ENCODE assay signal across 8 cellular contexts in genomic region chr19:29680447-29680846, GRCh38.
DNase-seq lines count a peak whose midpoint lies in the region; ATAC-seq lines count a peak whose summit lies in the region.

No MANE protein-coding gene starts in this region.

- DNase-seq in activated CD4-positive, alpha-beta T cell treated with anti-CD3 and anti-CD28 coated beads, Interleukin-2, amount 50 U/mL, for 48 hours, result peak; percentile 88 to 90
- peak; percentile 18 for DNase-seq in fibroblast of gingiva (ENCODE audit: low read depth)
- DNase-seq in stimulated activated CD8-positive, alpha-beta memory T cell treated with anti-CD3 and anti-CD28 coated beads, Interleukin-12 subunit alpha, Interleukin-12 subunit beta, amount 100 ng/mL, for 4 hours (ENCODE audit: low read depth), result peak; percentile 69
- no peak for DNase-seq in superior temporal gyrus (ENCODE audit: extremely low spot score)
- DNase-seq in NCI-H1417 treated with DMSO at 0.1 percent for 48 hours (lab: John Stamatoyannopoulos, UW), result no peak
- DNase-seq in NCI-H1048 (lab: John Stamatoyannopoulos, UW), result no peak

- ATAC-seq in GM19025 (IDR thresholded peaks at IDR 0.05; ENCODE audit: low read depth, unreplicated experiment) (peak; percentile 80), HG03520 (IDR thresholded peaks at IDR 0.05; ENCODE audit: unreplicated experiment) (peak; percentile 60)

Comparison
In these comparisons a context has a peak if more than half of its experiments do, and no peak if none do; other contexts are left out.
1. DNase-seq: peak in activated CD4-positive, alpha-beta T cell treated with anti-CD3 and anti-CD28 coated beads, Interleukin-2, amount 50 U/mL, for 48 hours (2 of 2), fibroblast of gingiva (single experiment) and stimulated activated CD8-positive, alpha-beta memory T cell treated with anti-CD3 and anti-CD28 coated beads, Interleukin-12 subunit alpha, Interleukin-12 subunit beta, amount 100 ng/mL, for 4 hours (single experiment); none in superior temporal gyrus (single experiment), NCI-H1417 treated with DMSO at 0.1 percent for 48 hours (single experiment) and NCI-H1048 (single experiment).